Comparison of ENCODE assay signal across 8 cellular contexts in the genomic region with DNA sequence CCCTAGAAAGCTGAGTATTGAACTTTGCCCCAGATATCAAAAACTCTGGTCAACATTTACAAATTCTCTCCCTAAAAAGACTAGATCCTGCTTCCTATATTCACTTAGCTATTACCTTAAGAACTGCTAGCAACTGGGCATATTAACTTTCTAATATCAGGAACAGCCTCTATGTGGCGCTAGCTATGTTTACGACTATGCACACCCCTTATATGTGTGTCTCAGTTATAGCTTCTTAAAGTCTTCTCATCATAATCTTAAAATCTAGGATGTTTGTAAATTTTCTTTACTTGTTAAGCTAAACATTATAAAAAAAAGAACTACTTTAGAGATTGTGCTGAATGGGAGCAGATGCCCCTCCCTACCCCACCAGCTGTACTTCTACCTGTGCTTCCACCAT. TPM values are rescaled to one million over a fixed set of nuclear protein-coding genes. Genes with fewer than 3 reads are reported as not detected.
DNase-seq lines count a peak whose midpoint lies in the region; ATAC-seq, FAIRE-seq and TF ChIP-seq lines count a peak whose summit lies in the region.

No MANE protein-coding gene starts in this region.

- H3K4me1 ChIP-seq in BLaER1 treated with 17β-estradiol and CSF1 and Interleukin-3, amounts not matched to agents 10 nM and 100 nM = peaks cover 29 to 43% (median 34%) of the 10 kb centered on the region in 10 experiments
- H3K4me1 ChIP-seq in heart left ventricle (peaks cover 0 to 31% (median 12%) of the 10 kb centered on the region in 12 donors), pancreas (peaks cover 7 to 14% (median 14%) of the 10 kb centered on the region in 3 donors), body of pancreas (peaks cover 27% of the 10 kb centered on the region)

- no peak overlapping the region for H3K27ac ChIP-seq in BLaER1 treated with 17β-estradiol and CSF1 and Interleukin-3, amounts not matched to agents 10 nM and 100 nM
- peak overlapping the region in 1 of 12 donors; percentile 48 for H3K27ac ChIP-seq in heart left ventricle
- H3K27ac ChIP-seq in pancreas = no peak overlapping the region
- H3K27ac ChIP-seq in body of pancreas = no peak overlapping the region

- no peak for TF ChIP-seq POLR2A in heart left ventricle (IDR thresholded peaks at IDR 0.05)
- no peak for TF ChIP-seq POLR2A in body of pancreas (IDR thresholded peaks at IDR 0.05)

- H3K9me3 ChIP-seq in BLaER1 treated with 17β-estradiol and CSF1 and Interleukin-3, amounts not matched to agents 10 nM and 100 nM (replicated peaks in 1 of 11) = peaks cover 0 to 4% (median under 1%) of the 10 kb centered on the region in 11 experiments; a peak in 9 of 22 replicates
- H3K9me3 ChIP-seq in heart left ventricle (no peaks in the 10 kb centered on the region), pancreas (no peaks in the 10 kb centered on the region), body of pancreas (no peaks in the 10 kb centered on the region)

- 0 out of 2 replicates have a peak overlapping the region, but pooled peaks have one; percentile 65 for H3K4me3 Mint-ChIP-seq in HFFc6

- H3K27ac Mint-ChIP-seq in HFFc6 = no peak overlapping the region

- no peaks in the 10 kb centered on the region for H3K27me3 ChIP-seq in BLaER1 treated with 17β-estradiol and CSF1 and Interleukin-3, amounts not matched to agents 10 nM and 100 nM
- H3K27me3 ChIP-seq in heart left ventricle = no peaks in the 10 kb centered on the region
- no peaks in the 10 kb centered on the region for H3K27me3 ChIP-seq in pancreas
- H3K27me3 ChIP-seq in body of pancreas = no peaks in the 10 kb centered on the region

- no peak overlapping the region for H3K9ac ChIP-seq in BLaER1 treated with 17β-estradiol and CSF1 and Interleukin-3, amounts not matched to agents 10 nM and 100 nM

- H3K4me3 ChIP-seq in BLaER1 treated with 17β-estradiol and CSF1 and Interleukin-3, amounts not matched to agents 10 nM and 100 nM = no peak overlapping the region
- H3K4me3 ChIP-seq in fibroblast of mammary gland (ENCODE audit: control insufficient read depth, low read depth, low read length) (no peak overlapping the region), heart left ventricle (no peak overlapping the region), pancreas (no peak overlapping the region), body of pancreas (no peak overlapping the region)

- no peaks in the 10 kb centered on the region for H3K9me3 Mint-ChIP-seq in HFFc6

- peaks cover 44% of the 10 kb centered on the region for H3K4me1 Mint-ChIP-seq in HFFc6 (ENCODE audit: low read depth)

- WGBS in heart left ventricle, 4 donors = 31 to 46% (median 41%) methylated on average over 2 of the region's 2 CpGs
- WGBS in pancreas, 2 donors = 13 to 35% methylated on average over 2 of the region's 2 CpGs
- 14 to 15% methylated on average over 2 of the region's 2 CpGs for WGBS in body of pancreas, 2 donors

- TF ChIP-seq CTCF in HFFc6 (IDR thresholded peaks at IDR 0.05) = peak; percentile 62
- peak; percentile 70 for TF ChIP-seq CTCF in fibroblast of mammary gland (conservative IDR thresholded peaks at IDR 0.05; ENCODE audit: control insufficient read depth, insufficient read depth, low read depth, low read length)
- peak in 5 of 12 donors; percentile 7 to 20 (median 9) for TF ChIP-seq CTCF in heart left ventricle (IDR thresholded peaks at IDR 0.05)
- no peak for TF ChIP-seq CTCF in pancreas (IDR thresholded peaks at IDR 0.05)
- TF ChIP-seq CTCF in body of pancreas (IDR thresholded peaks at IDR 0.05) = peak in 1 of 7 experiments; percentile 9

- peaks cover 5 to 17% (median 14%) of the 10 kb centered on the region in 11 experiments; a peak in 19 of 22 replicates for H3K36me3 ChIP-seq in BLaER1 treated with 17β-estradiol and CSF1 and Interleukin-3, amounts not matched to agents 10 nM and 100 nM
- H3K36me3 ChIP-seq in heart left ventricle (peaks cover 0 to 14% (median 11%) of the 10 kb centered on the region in 9 donors), pancreas (no peaks in the 10 kb centered on the region), body of pancreas (replicated peaks in 1 of 2; ENCODE audit: insufficient read depth in 1 of 2, low read depth in 2 of 2) (no peaks in the 10 kb centered on the region)

- no peak for ATAC-seq in heart left ventricle
- no peak for ATAC-seq in pancreas
- ATAC-seq in body of pancreas = no peak

- FAIRE-seq in pancreas (lab: Jason Lieb, UNC) = no peak

- H4K20me1 ChIP-seq in BLaER1 treated with 17β-estradiol and CSF1 and Interleukin-3, amounts not matched to agents 10 nM and 100 nM = no peaks in the 10 kb centered on the region

- intact Hi-C loops in heart left ventricle (cut with DNase I) = loop anchor here in 4 of 10 donors (10.0 kb wide), 7 partner anchors 158 to 758 kb away; partner anchors contain the start of genes TET3 (in 4 of the 4) and BOLA3 (in 2 of the 4)
- intact Hi-C loops in pancreas (cut with DNase I) = loop anchor here in 1 of 3 donors (10.0 kb wide), 1 partner anchor 508 kb away; no protein-coding TSS in a partner anchor
- intact Hi-C loops in body of pancreas (cut with DNase I) = loop anchor here (10.0 kb wide), 3 partner anchors 158 to 508 kb away; partner anchors contain the start of genes BOLA3 and TET3

- peak; percentile 25 for DNase-seq in HFFc6
- DNase-seq in SIG-M5 (lab: John Stamatoyannopoulos, UW) = peak; percentile 8
- peak; percentile 69 for DNase-seq in fibroblast of mammary gland (ENCODE audit: low read depth)
- no peak for DNase-seq in medulla oblongata (ENCODE audit: extremely low spot score)
- no peak for DNase-seq in heart left ventricle
- no peak for DNase-seq in pancreas
- no peak for DNase-seq in body of pancreas

- H3K36me3 Mint-ChIP-seq in HFFc6 (ENCODE audit: low read depth) = peaks cover 5% of the 10 kb centered on the region; the same call in 1 of the 2 replicates

- peak overlapping the region in 6 of 11 experiments; percentile 83 to 94 (median 89); a peak in 7 of 22 replicates for H3K4me2 ChIP-seq in BLaER1 treated with 17β-estradiol and CSF1 and Interleukin-3, amounts not matched to agents 10 nM and 100 nM

- H3K27me3 Mint-ChIP-seq in HFFc6 (ENCODE audit: insufficient read depth) = peaks cover 4% of the 10 kb centered on the region; the same call in 1 of the 2 replicates

RNA-seq across cellular contexts. Expression of gene STAMBP, which starts 1.7 kb away (rescaled TPM):
- 10 to 100 TPM; 31.6 to 37.2 (median 34.5) TPM for total RNA-seq in HFFc6 (2021; fragmentation: NEBNext Ultra II Directional; extraction: Animal tissue kit (Norgen Biotek cat#: 25700))
- 10 to 100 TPM; 27.2 to 38.0 (median 34.4) TPM for total RNA-seq in heart left ventricle
- polyA plus RNA-seq in heart left ventricle = 10 to 100 TPM; 13.2 to 29.2 TPM
- total RNA-seq in pancreas = 10 to 100 TPM; 11.7 to 24.4 (median 13.2) TPM
- 10 to 100 TPM in 1 of 2 donors, 1 to 10 TPM in 1; 9.8 to 16.7 TPM for polyA plus RNA-seq in pancreas
- 10 to 100 TPM in 1 of 2 donors, 1 to 10 TPM in 1; 9.2 to 10.4 TPM for total RNA-seq in body of pancreas

RNA-seq across cellular contexts. Expression of gene C2orf78, which starts 43.0 kb away (rescaled TPM):
- not detected for total RNA-seq in HFFc6 (2021; fragmentation: NEBNext Ultra II Directional; extraction: Animal tissue kit (Norgen Biotek cat#: 25700))
- total RNA-seq in heart left ventricle (not detected), pancreas (not detected), body of pancreas (not detected)
- polyA plus RNA-seq in heart left ventricle (not detected), pancreas (not detected)

RNA-seq across cellular contexts. Expression of gene DUSP11, which starts 47.1 kb away (rescaled TPM):
- total RNA-seq in HFFc6 (2021; fragmentation: NEBNext Ultra II Directional; extraction: Animal tissue kit (Norgen Biotek cat#: 25700)) = 10 to 100 TPM; 21.6 to 24.2 (median 23.1) TPM
- total RNA-seq in heart left ventricle (10 to 100 TPM in 6 of 9 donors, 1 to 10 TPM in 3; 6.7 to 13.8 (median 11.0) TPM), pancreas (10 to 100 TPM in 1 of 6 donors, 1 to 10 TPM in 5; 4.7 to 12.1 (median 6.8) TPM), body of pancreas (10 to 100 TPM; 10.9 to 13.7 TPM)
- polyA plus RNA-seq in heart left ventricle (10 to 100 TPM in 1 of 2 donors, 1 to 10 TPM in 1; 8.7 to 10.5 TPM), pancreas (10 to 100 TPM in 1 of 2 donors, 1 to 10 TPM in 1; 7.3 to 11.7 TPM)

Comparison
In these comparisons a context has a peak if more than half of its experiments do, and no peak if none do; other contexts are left out.
1. DNase-seq: peak in HFFc6 (single experiment), SIG-M5 (single experiment) and fibroblast of mammary gland (single experiment); none in medulla oblongata (single experiment), heart left ventricle (0 of 5), pancreas (0 of 6) and body of pancreas (0 of 4).
2. CTCF ChIP-seq: peak in HFFc6 (single experiment) and fibroblast of mammary gland (single experiment); none in pancreas (0 of 4).